23 cellular contexts compared by ENCODE assay signal in the genomic region with DNA sequence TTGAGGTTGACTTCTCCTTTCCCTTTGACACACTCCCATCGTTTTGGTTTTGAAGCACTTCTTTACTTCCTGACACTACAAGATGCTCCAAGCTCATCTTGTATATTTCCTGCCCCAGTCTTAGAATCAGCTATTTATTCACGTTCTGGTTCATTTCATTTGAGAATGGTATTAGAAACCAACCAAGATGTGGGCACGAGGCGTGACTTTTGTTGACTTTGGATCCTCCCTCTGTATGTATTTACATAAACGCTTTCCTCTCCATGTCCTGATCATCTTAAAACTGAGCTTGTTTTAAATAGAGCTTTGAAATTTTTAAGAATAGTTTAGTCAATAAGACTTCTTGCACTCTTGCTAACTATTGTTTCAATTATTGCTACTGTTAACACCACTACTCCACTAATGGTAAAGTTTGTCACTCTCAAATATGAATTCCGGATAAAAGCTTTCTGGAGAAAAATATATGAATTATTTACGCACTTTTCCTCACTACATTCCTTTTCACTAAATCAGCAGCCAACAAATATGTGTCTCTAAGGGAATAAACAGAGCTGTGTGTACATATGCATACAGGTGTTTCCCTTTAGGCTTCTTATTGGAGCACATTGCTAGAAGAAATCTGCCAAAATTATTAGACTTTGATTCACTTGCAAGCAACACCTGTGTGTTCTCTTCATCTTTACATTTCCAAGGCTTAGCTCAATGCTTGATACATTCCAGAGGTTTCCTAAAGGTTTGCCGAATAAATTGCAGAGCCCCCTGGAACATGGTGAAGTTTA.
A peak's percentile ranks its signal among the peaks of the same experiment; 100 is the strongest.
DNase-seq lines count a peak whose midpoint lies in the region; ATAC-seq, FAIRE-seq and TF ChIP-seq lines count a peak whose summit lies in the region.
"Had no signal": no experiment of that assay in that cellular context is flagged by ENCODE, and none has a peak within 500 bp of the region (broad histone marks: within the 10 kb centered on the region; RNA-seq: fewer than 3 reads in every experiment).

No MANE protein-coding gene starts in this region.

- no peaks in the 10 kb centered on the region for H3F3A ChIP-seq in GM23338 (replicated peaks; ENCODE audit: low read depth)

- CTCF ChIA-PET in T-cell (lab: Charles Lee) = interaction anchor here (0.7 to 2.3 kb wide), 12 partner anchors 9 to 441 kb away, joined by 3 to 15 read pairs (median 4); partner anchors contain the start of gene L3MBTL3 (in 1 of the 2)

- no peak overlapping the region for H2AFZ ChIP-seq in GM23338

- no peaks in the 10 kb centered on the region for H3K36me3 ChIP-seq in BLaER1 treated with 17β-estradiol and CSF1 and Interleukin-3, amounts not matched to agents 10 nM and 100 nM
- H3K36me3 ChIP-seq in GM23338 (ENCODE audit: insufficient read depth) = no peaks in the 10 kb centered on the region
- H3K36me3 ChIP-seq in bronchial epithelial cell (ENCODE audit: control insufficient read depth, insufficient read depth, low read length) = no peaks in the 10 kb centered on the region

- no peak overlapping the region for H3K27ac ChIP-seq in BLaER1 treated with 17β-estradiol and CSF1 and Interleukin-3, amounts not matched to agents 10 nM and 100 nM
- no peak overlapping the region for H3K27ac ChIP-seq in GM23338 (ENCODE audit: low read depth)
- H3K27ac ChIP-seq: HL-60 had no signal

- no peaks in the 10 kb centered on the region for H3K79me2 ChIP-seq in GM23338 (replicated peaks; ENCODE audit: insufficient read depth)

- no peaks in the 10 kb centered on the region for H3K27me3 Mint-ChIP-seq in GM23338 (ENCODE audit: insufficient read depth, low read depth, poor library complexity)
- peaks cover 10% of the 10 kb centered on the region for H3K27me3 Mint-ChIP-seq in activated T-cell treated with anti-CD3 and anti-CD28 coated beads, Interleukin-2, amount 50 U/mL, for 24 hours
- H3K27me3 Mint-ChIP-seq in T-cell = peaks cover 19 to 27% of the 10 kb centered on the region in 2 donors

- H3K9ac ChIP-seq in BLaER1 treated with 17β-estradiol and CSF1 and Interleukin-3, amounts not matched to agents 10 nM and 100 nM = no peak overlapping the region

- H3K4me1 Mint-ChIP-seq in GM23338 (peaks cover 5% of the 10 kb centered on the region; the same call in 2 of the 3 replicates), T-cell (peaks cover 0 to 4% (median 3%) of the 10 kb centered on the region in 3 donors)
- H3K4me1 Mint-ChIP-seq in activated T-cell treated with anti-CD3 and anti-CD28 coated beads, Interleukin-2, amount 50 U/mL, for 24 hours (ENCODE audit: low read depth) = peaks cover 2% of the 10 kb centered on the region

- POLR2A ChIA-PET in T-cell (lab: Charles Lee) = no interaction called here

- FAIRE-seq in bronchial epithelial cell (lab: Jason Lieb, UNC) = no peak
- FAIRE-seq: GM19239 had no signal

- H3K9me2 ChIP-seq in GM23338 (ENCODE audit: insufficient read depth) = no peaks in the 10 kb centered on the region

- peak; percentile 11 for DNase-seq in GM23338 (ENCODE audit: low spot score)
- peak; percentile 53 for DNase-seq in bronchial epithelial cell (ENCODE audit: low read depth)
- peak; percentile 17 for DNase-seq in left kidney (ENCODE audit: low read depth, low spot score)
- DNase-seq in activated T-cell treated with anti-CD3 and anti-CD28 coated beads, Interleukin-2, amount 50 U/mL, for 24 hours = no peak
- DNase-seq in T-cell = no peak
- DNase-seq: Calu3; CD8-positive, alpha-beta T cell; DMS153; GF-D8; H7; KBM-7; NCI-H1092; NCI-H1436; NCI-H187 treated with DMSO at 0.1 percent for 48 hours; NCI-H2107; NCI-H510A; NCI-H748 treated with DMSO at 0.1 percent for 48 hours; Right ventricle myocardium superior; SW 1271 had no signal

- no peaks in the 10 kb centered on the region for H4K20me1 ChIP-seq in BLaER1 treated with 17β-estradiol and CSF1 and Interleukin-3, amounts not matched to agents 10 nM and 100 nM
- H4K20me1 ChIP-seq in GM23338 (replicated peaks; ENCODE audit: insufficient read depth) = no peaks in the 10 kb centered on the region

- no peak overlapping the region for H3K4me3 ChIP-seq in BLaER1 treated with 17β-estradiol and CSF1 and Interleukin-3, amounts not matched to agents 10 nM and 100 nM
- H3K4me3 ChIP-seq in GM23338 = no peak overlapping the region
- H3K4me3 ChIP-seq in bronchial epithelial cell (ENCODE audit: low read depth, low read length) = no peak overlapping the region

- H3K4me2 ChIP-seq in BLaER1 treated with 17β-estradiol and CSF1 and Interleukin-3, amounts not matched to agents 10 nM and 100 nM = peak overlapping the region in 9 of 11 experiments; percentile 5 to 60 (median 24); a peak in 13 of 22 replicates
- no peak overlapping the region for H3K4me2 ChIP-seq in GM23338

- ATAC-seq in GM23338 (no peak), GM19397 (IDR thresholded peaks at IDR 0.05; ENCODE audit: unreplicated experiment) (no peak), T-cell (replicated peaks in 1 of 4) (no peak)
- ATAC-seq: CD8-positive, alpha-beta T cell had no signal

- H3K36me3 Mint-ChIP-seq in GM23338 (ENCODE audit: low read depth) = no peaks in the 10 kb centered on the region
- no peaks in the 10 kb centered on the region for H3K36me3 Mint-ChIP-seq in activated T-cell treated with anti-CD3 and anti-CD28 coated beads, Interleukin-2, amount 50 U/mL, for 24 hours (ENCODE audit: low read depth)
- H3K36me3 Mint-ChIP-seq in T-cell = no peaks in the 10 kb centered on the region
- H3K36me3 Mint-ChIP-seq: CD8-positive, alpha-beta T cell had no signal

- TF ChIP-seq CTCF in GM23338 (conservative IDR thresholded peaks at IDR 0.05; ENCODE audit: low read depth in 2 of 2) (no peak), bronchial epithelial cell (IDR thresholded peaks at IDR 0.05; ENCODE audit: insufficient read depth, low read length, severe bottlenecking) (no peak)

- no peaks in the 10 kb centered on the region for H3K27me3 ChIP-seq in BLaER1 treated with 17β-estradiol and CSF1 and Interleukin-3, amounts not matched to agents 10 nM and 100 nM
- H3K27me3 ChIP-seq in GM23338 (ENCODE audit: insufficient read depth) (no peaks in the 10 kb centered on the region), bronchial epithelial cell (ENCODE audit: control insufficient read depth, insufficient read depth, low read length) (no peaks in the 10 kb centered on the region)

- peaks cover 0 to 15% (median 12%) of the 10 kb centered on the region in 10 experiments; a peak in 15 of 20 replicates for H3K4me1 ChIP-seq in BLaER1 treated with 17β-estradiol and CSF1 and Interleukin-3, amounts not matched to agents 10 nM and 100 nM
- H3K4me1 ChIP-seq in GM23338 (ENCODE audit: insufficient read depth) = peaks cover 10% of the 10 kb centered on the region; the same call in 1 of the 2 replicates

- H3K4me3 Mint-ChIP-seq in GM23338 (no peak overlapping the region), T-cell (no peak overlapping the region)
- H3K4me3 Mint-ChIP-seq in activated T-cell treated with anti-CD3 and anti-CD28 coated beads, Interleukin-2, amount 50 U/mL, for 24 hours = no peak overlapping the region
- H3K4me3 Mint-ChIP-seq: CD8-positive, alpha-beta T cell had no signal

- H3K27ac Mint-ChIP-seq in GM23338 = no peak overlapping the region
- H3K27ac Mint-ChIP-seq in activated T-cell treated with anti-CD3 and anti-CD28 coated beads, Interleukin-2, amount 50 U/mL, for 24 hours = no peak overlapping the region
- no peak overlapping the region for H3K27ac Mint-ChIP-seq in T-cell
- H3K27ac Mint-ChIP-seq: CD8-positive, alpha-beta T cell had no signal

- no peaks in the 10 kb centered on the region for H3K9me3 Mint-ChIP-seq in GM23338
- no peaks in the 10 kb centered on the region for H3K9me3 Mint-ChIP-seq in activated T-cell treated with anti-CD3 and anti-CD28 coated beads, Interleukin-2, amount 50 U/mL, for 24 hours
- H3K9me3 Mint-ChIP-seq in T-cell = no peaks in the 10 kb centered on the region
- H3K9me3 Mint-ChIP-seq: CD8-positive, alpha-beta T cell had no signal

- no peaks in the 10 kb centered on the region for H3K9me3 ChIP-seq in BLaER1 treated with 17β-estradiol and CSF1 and Interleukin-3, amounts not matched to agents 10 nM and 100 nM (replicated peaks in 1 of 11)

TF ChIP-seq in GM23338, 12 proteins besides CTCF, POLR2A, EP300 and RAD21:
- TF ChIP-seq JUNB (IDR thresholded peaks at IDR 0.05; ENCODE audit: unreplicated experiment) (no peak), ZNF114 (CRISPR knock-in tag; IDR thresholded peaks at IDR 0.05) (no peak), REST (IDR thresholded peaks at IDR 0.05; ENCODE audit: unreplicated experiment) (no peak), CREB1 (CRISPR knock-in tag; IDR thresholded peaks at IDR 0.05; ENCODE audit: low read depth) (no peak), EZH2 (IDR thresholded peaks at IDR 0.05; ENCODE audit: low read depth, unreplicated experiment) (no peak), NANOG (IDR thresholded peaks at IDR 0.05; ENCODE audit: borderline replicate concordance) (no peak)
TF ChIP-seq in GM23338: peak in this region for 0.

Comparison
In these comparisons a context has a peak if more than half of its experiments do, and no peak if none do; other contexts are left out.
1. DNase-seq: peak in GM23338 (single experiment), bronchial epithelial cell (single experiment) and left kidney (single experiment); none in activated T-cell treated with anti-CD3 and anti-CD28 coated beads, Interleukin-2, amount 50 U/mL, for 24 hours (single experiment) and T-cell (0 of 34).